ENCODE assay signal across 8 cellular contexts in genomic region chr13:51453959-51454703, GRCh38. TPM values are rescaled to one million over a fixed set of nuclear protein-coding genes. Genes with fewer than 3 reads are reported as not detected.
DNase-seq lines count a peak whose midpoint lies in the region; ATAC-seq and TF ChIP-seq lines count a peak whose summit lies in the region.

No MANE protein-coding gene starts in this region.

- H3K27me3 ChIP-seq in prostate gland (replicated peaks; ENCODE audit: insufficient read depth) (no peaks in the 10 kb centered on the region), aorta (ENCODE audit: control insufficient read depth in 1 of 2, insufficient read depth in 2 of 2, low read length in 1 of 2) (peaks cover 0 to 2% of the 10 kb centered on the region in 2 donors)

- TF ChIP-seq POLR2A in prostate gland (IDR thresholded peaks at IDR 0.05): no peak

- TF ChIP-seq CTCF in GM13977 (IDR thresholded peaks at IDR 0.05; ENCODE audit: extremely low read depth, insufficient read depth, missing control alignments) (no peak), prostate gland (IDR thresholded peaks at IDR 0.05) (no peak)

- no peaks in the 10 kb centered on the region for H3K9me3 ChIP-seq in prostate gland
- no peaks in the 10 kb centered on the region for H3K9me3 ChIP-seq in aorta (ENCODE audit: control insufficient read depth, low read length)

- ATAC-seq in aorta (ENCODE audit: low FRiP score) (no peak), GM18511 (IDR thresholded peaks at IDR 0.05; ENCODE audit: unreplicated experiment) (no peak), esophagus mucosa (no peak)

- H3K4me1 ChIP-seq in prostate gland (replicated peaks) (no peaks in the 10 kb centered on the region), aorta (ENCODE audit: control insufficient read depth in 1 of 2, insufficient read depth in 2 of 2, low read length in 2 of 2) (peaks cover 0 to 3% of the 10 kb centered on the region in 2 donors)

- H3K4me3 ChIP-seq in prostate gland: peak overlapping the region; percentile 64 to 66
- H3K4me3 ChIP-seq in aorta (ENCODE audit: low read length in 2 of 2): peak overlapping the region; percentile 62 to 90

- in situ Hi-C loops in GM13977 (cut with MboI; ENCODE audit: low pct_unique_long_range_greater_than_20kb, low sequenced_read_pairs, unreplicated experiment): no loop called here

- DNase-seq in GM13977 (ENCODE audit: low spot score) (peak; percentile 37), NCI-H526 treated with DMSO at 0.1 percent for 48 hours (lab: John Stamatoyannopoulos, UW) (peak; percentile 54), glomerular visceral epithelial cell (ENCODE audit: extremely low spot score) (peak; percentile 21), prostate gland (ENCODE audit: low spot score) (peak; percentile 23), aorta (peak in 1 of 2 donors; percentile 73)
- peak; percentile 20 for DNase-seq in activated gamma-delta T cell treated with anti-CD3 and anti-CD28 coated beads, Interleukin-2, amount 50 U/mL, for 16 hours (ENCODE audit: low read depth)

- intact Hi-C loops in prostate gland (cut with DNase I) (loop anchor here (1.0 to 10.0 kb wide), 4 partner anchors 130 to 1001 kb away; partner anchors contain the start of genes CKAP2, VPS36 and WDFY2), aorta (cut with DNase I) (loop anchor here (1.0 to 5.0 kb wide), 4 partner anchors 129 to 348 kb away; partner anchors contain the start of gene DHRS12 (in 1 of the 2))

- H3K36me3 ChIP-seq in prostate gland: no peaks in the 10 kb centered on the region
- no peaks in the 10 kb centered on the region for H3K36me3 ChIP-seq in aorta (ENCODE audit: control insufficient read depth in 1 of 2, insufficient read depth in 2 of 2, low read length in 1 of 2)

- 7% methylated on average over 13 of the region's 13 CpGs for WGBS in prostate gland
- WGBS in aorta, 2 donors: 6 to 9% methylated on average over 13 of the region's 13 CpGs

- H3K27ac ChIP-seq in prostate gland (peak overlapping the region; percentile 97 to 98), aorta (ENCODE audit: low read depth in 1 of 2, low read length in 2 of 2) (peak overlapping the region; percentile 47 to 51)

RNA-seq across cellular contexts. Expression of gene INTS6, which starts 1.3 kb away (rescaled TPM):
- 10 to 100 TPM; 37.4 to 59.0 TPM for total RNA-seq in prostate gland
- total RNA-seq in aorta: 10 to 100 TPM; 38.1 to 51.6 TPM
- polyA plus RNA-seq in aorta: 10 to 100 TPM in 1 of 2 donors, 1 to 10 TPM in 1; 9.8 to 12.2 TPM
- total RNA-seq in esophagus mucosa: 26.5 TPM
